1 cellular context compared by ENCODE assay signal in the genomic region with DNA sequence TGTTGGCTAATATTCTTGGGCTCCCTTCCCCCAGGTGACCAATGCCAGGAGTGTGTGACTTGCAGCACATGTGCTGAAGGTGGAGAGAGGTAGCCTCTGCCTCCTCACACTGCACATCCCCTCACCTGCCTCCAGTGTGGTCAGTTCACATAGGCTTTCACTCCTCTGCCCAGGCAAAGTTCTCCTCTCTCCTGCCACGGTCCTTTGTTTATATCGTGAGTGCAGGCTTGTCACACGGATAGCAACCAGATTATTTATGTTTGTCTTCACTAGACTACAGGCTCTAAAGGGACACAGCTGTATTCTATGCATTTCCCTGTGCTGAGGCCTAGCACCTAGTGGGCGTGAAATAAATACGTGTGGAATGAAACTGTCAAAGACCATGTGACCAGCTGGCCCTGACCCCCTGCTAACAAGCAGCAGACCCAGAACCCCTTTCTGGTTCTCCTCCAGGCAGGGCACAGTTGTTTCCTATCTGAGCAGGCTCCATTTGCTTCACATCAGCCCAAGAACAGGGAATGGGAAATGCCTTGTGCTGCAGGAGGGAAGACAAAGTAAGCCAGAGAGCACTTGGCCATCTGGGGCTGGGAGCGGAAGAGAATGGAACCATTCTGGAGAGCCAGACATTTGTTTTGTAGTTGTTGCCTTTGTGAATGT.
TF ChIP-seq lines count a peak whose summit lies in the region.

No MANE protein-coding gene starts in this region.

TF ChIP-seq in K562, 482 proteins besides CTCF, POLR2A, EP300 and RAD21 (continued from another document):
- TF ChIP-seq, protein P1, sequence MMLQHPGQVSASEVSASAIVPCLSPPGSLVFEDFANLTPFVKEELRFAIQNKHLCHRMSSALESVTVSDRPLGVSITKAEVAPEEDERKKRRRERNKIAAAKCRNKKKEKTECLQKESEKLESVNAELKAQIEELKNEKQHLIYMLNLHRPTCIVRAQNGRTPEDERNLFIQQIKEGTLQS (IDR thresholded peaks at IDR 0.05): no peak
- TF ChIP-seq, protein P1 (CRISPR knock-in tag; conservative IDR thresholded peaks at IDR 0.05): no peak
- TF ChIP-seq ARID1B (IDR thresholded peaks at IDR 0.05): no peak
